In genomic region chr13:113098163-113098732, GRCh38 we compare ENCODE assay signal across 23 cellular contexts. TPM values are rescaled to one million over a fixed set of nuclear protein-coding genes. Genes with fewer than 3 reads are reported as not detected.
DNase-seq lines count a peak whose midpoint lies in the region; ATAC-seq and TF ChIP-seq lines count a peak whose summit lies in the region.
"Had no signal": no experiment of that assay in that cellular context is flagged by ENCODE, and none has a peak within 500 bp of the region (broad histone marks: within the 10 kb centered on the region; RNA-seq: fewer than 3 reads in every experiment).

No MANE protein-coding gene starts in this region.

- DNase-seq in AG20443 (ENCODE audit: low spot score): peak; percentile 91
- peak; percentile 55 for DNase-seq in HFFc6
- DNase-seq in neural progenitor cell (ENCODE audit: low spot score): no peak
- DNase-seq in NCI-H526 (lab: John Stamatoyannopoulos, UW): no peak
- DNase-seq in NK-92 treated with Interleukin-12 subunit alpha and Interleukin-12 subunit beta, amount 100 ng/mL, for 24 hours (lab: John Stamatoyannopoulos, UW): no peak
- no peak for DNase-seq in stimulated activated naive B cell treated with anti-CD40 and anti-IgM and Interleukin-4, amounts not matched to agents 10 μg/mL and 1 μg/mL and 100 μg/mL, for 72 hours
- DNase-seq: activated CD4-positive, alpha-beta T cell treated with anti-CD3 and anti-CD28 coated beads, Interleukin-2, amount 50 U/mL, for 4 hours; activated naive CD4-positive, alpha-beta T cell treated with anti-CD3 and anti-CD28 coated beads, Interleukin-2, amount 50 U/mL, for 16 hours; Caco-2; MV-4-11; NCI-H2029; NCI-H524; stimulated activated CD4-positive, alpha-beta T cell treated with anti-CD3 and anti-CD28 coated beads, Interleukin-2, amount 100 ng/mL, for 48 hours had no signal

- H3K27me3 ChIP-seq in ectodermal cell (ENCODE audit: control insufficient read depth, insufficient read depth, low read length, poor library complexity, severe bottlenecking) (no peaks in the 10 kb centered on the region), neural progenitor cell (no peaks in the 10 kb centered on the region), gastroesophageal sphincter (peaks cover 47% of the 10 kb centered on the region)

- H3F3A ChIP-seq in neural progenitor cell (ENCODE audit: low read depth): no peaks in the 10 kb centered on the region

- H3K4me2 ChIP-seq in neural progenitor cell: no peak overlapping the region

- H3K4me3 Mint-ChIP-seq in HFFc6 (peak overlapping the region; percentile 69), neural progenitor cell (no peak overlapping the region)
- H3K4me3 Mint-ChIP-seq in stimulated activated naive B cell treated with anti-CD40 and anti-IgM and Interleukin-4, amounts not matched to agents 10 μg/mL and 1 μg/mL and 100 μg/mL, for 72 hours: no peak overlapping the region
- H3K4me3 Mint-ChIP-seq: memory B cell had no signal

- H3K27me3 Mint-ChIP-seq in HFFc6 (ENCODE audit: insufficient read depth): peaks cover 32% of the 10 kb centered on the region
- H3K27me3 Mint-ChIP-seq in neural progenitor cell (ENCODE audit: insufficient read depth, low read depth): no peaks in the 10 kb centered on the region
- H3K27me3 Mint-ChIP-seq in stimulated activated naive B cell treated with anti-CD40 and anti-IgM and Interleukin-4, amounts not matched to agents 10 μg/mL and 1 μg/mL and 100 μg/mL, for 72 hours: peaks cover 0 to 7% of the 10 kb centered on the region in 2 donors

- TF ChIP-seq CTCF in HFFc6 (IDR thresholded peaks at IDR 0.05): no peak
- TF ChIP-seq CTCF in neural progenitor cell (IDR thresholded peaks at IDR 0.05): no peak
- no peak for TF ChIP-seq CTCF in gastroesophageal sphincter (IDR thresholded peaks at IDR 0.05)

- H3K4me3 ChIP-seq in ectodermal cell (ENCODE audit: insufficient read depth, low read depth, low read length): no peak overlapping the region
- no peak overlapping the region for H3K4me3 ChIP-seq in neural progenitor cell
- H3K4me3 ChIP-seq in gastroesophageal sphincter: no peak overlapping the region
- H3K4me3 ChIP-seq: cardiac muscle cell, esophagus muscularis mucosa, K562 had no signal

- TF ChIP-seq POLR2A in gastroesophageal sphincter (IDR thresholded peaks at IDR 0.05): no peak

- 92 to 94% methylated on average over 29 of the region's 29 CpGs for WGBS in ectodermal cell, 2 experiments
- 52 to 60% methylated on average over 5 to 16 of the region's 29 CpGs for WGBS in gastroesophageal sphincter (ENCODE audit: low coverage in 1 of 2), 2 donors

- no peaks in the 10 kb centered on the region for H3K36me3 Mint-ChIP-seq in HFFc6 (ENCODE audit: low read depth)
- H3K36me3 Mint-ChIP-seq in neural progenitor cell: peaks cover 6% of the 10 kb centered on the region
- peaks cover 3% of the 10 kb centered on the region in 2 donors for H3K36me3 Mint-ChIP-seq in stimulated activated naive B cell treated with anti-CD40 and anti-IgM and Interleukin-4, amounts not matched to agents 10 μg/mL and 1 μg/mL and 100 μg/mL, for 72 hours
- H3K36me3 Mint-ChIP-seq: memory B cell had no signal

- no peaks in the 10 kb centered on the region for H3K9me3 ChIP-seq in ectodermal cell (ENCODE audit: control insufficient read depth, low read length)
- no peaks in the 10 kb centered on the region for H3K9me3 ChIP-seq in neural progenitor cell (ENCODE audit: low read depth)
- no peaks in the 10 kb centered on the region for H3K9me3 ChIP-seq in gastroesophageal sphincter
- H3K9me3 ChIP-seq: Caco-2, esophagus muscularis mucosa had no signal

- H4K20me1 ChIP-seq in neural progenitor cell (ENCODE audit: low read depth): no peaks in the 10 kb centered on the region

- TF ChIP-seq EP300 in gastroesophageal sphincter (IDR thresholded peaks at IDR 0.05): no peak

- H3K27ac Mint-ChIP-seq in HFFc6 (0 out of 2 replicates have a peak overlapping the region, but pooled peaks have one; percentile 13), neural progenitor cell (peak overlapping the region; percentile 5)
- no peak overlapping the region for H3K27ac Mint-ChIP-seq in stimulated activated naive B cell treated with anti-CD40 and anti-IgM and Interleukin-4, amounts not matched to agents 10 μg/mL and 1 μg/mL and 100 μg/mL, for 72 hours
- H3K27ac Mint-ChIP-seq: memory B cell had no signal

- H3K36me3 ChIP-seq in ectodermal cell (ENCODE audit: control insufficient read depth, insufficient read depth, low read length) (no peaks in the 10 kb centered on the region), neural progenitor cell (no peaks in the 10 kb centered on the region), gastroesophageal sphincter (peaks cover 0 to 6% of the 10 kb centered on the region in 2 donors)
- H3K36me3 ChIP-seq: cardiac muscle cell had no signal

- ATAC-seq in stimulated activated naive B cell treated with anti-CD40 and anti-IgM and Interleukin-4, amounts not matched to agents 10 μg/mL and 1 μg/mL and 100 μg/mL, for 72 hours (replicated peaks): no peak
- ATAC-seq in gastroesophageal sphincter: no peak
- ATAC-seq: K562, right cardiac atrium, SK-N-SH treated with all-trans-retinoic acid at 6 μM for 48 hours had no signal

- no peak overlapping the region for H2AFZ ChIP-seq in neural progenitor cell (replicated peaks)

- H3K4me1 ChIP-seq in ectodermal cell (ENCODE audit: control insufficient read depth, insufficient read depth, low read length) (no peaks in the 10 kb centered on the region), neural progenitor cell (no peaks in the 10 kb centered on the region), gastroesophageal sphincter (no peaks in the 10 kb centered on the region)
- H3K4me1 ChIP-seq: esophagus muscularis mucosa had no signal

- H3K9me3 Mint-ChIP-seq in HFFc6: no peaks in the 10 kb centered on the region
- no peaks in the 10 kb centered on the region for H3K9me3 Mint-ChIP-seq in neural progenitor cell
- no peaks in the 10 kb centered on the region for H3K9me3 Mint-ChIP-seq in stimulated activated naive B cell treated with anti-CD40 and anti-IgM and Interleukin-4, amounts not matched to agents 10 μg/mL and 1 μg/mL and 100 μg/mL, for 72 hours
- H3K9me3 Mint-ChIP-seq: memory B cell had no signal

- H3K27ac ChIP-seq in ectodermal cell (ENCODE audit: insufficient read depth, low read depth, low read length, poor library complexity, severe bottlenecking): peak overlapping the region; percentile 0
- H3K27ac ChIP-seq in neural progenitor cell: no peak overlapping the region
- no peak overlapping the region for H3K27ac ChIP-seq in gastroesophageal sphincter
- H3K27ac ChIP-seq: cardiac muscle cell, esophagus muscularis mucosa, HL-60 had no signal

- H3K9ac ChIP-seq in neural progenitor cell: no peak overlapping the region

- no peaks in the 10 kb centered on the region for H3K79me2 ChIP-seq in neural progenitor cell (ENCODE audit: low read depth)

- peaks cover 25% of the 10 kb centered on the region for H3K4me1 Mint-ChIP-seq in HFFc6 (ENCODE audit: low read depth)
- peaks cover 16% of the 10 kb centered on the region for H3K4me1 Mint-ChIP-seq in neural progenitor cell
- no peaks in the 10 kb centered on the region for H3K4me1 Mint-ChIP-seq in stimulated activated naive B cell treated with anti-CD40 and anti-IgM and Interleukin-4, amounts not matched to agents 10 μg/mL and 1 μg/mL and 100 μg/mL, for 72 hours

RNA-seq across cellular contexts. Expression of gene F7, which starts 7.3 kb away (rescaled TPM):
- not detected for total RNA-seq in HFFc6 (2021; fragmentation: NEBNext Ultra II Directional; extraction: Animal tissue kit (Norgen Biotek cat#: 25700))
- polyA plus RNA-seq in ectodermal cell (2013, experiment 1 of 4): 0.59 TPM
- polyA plus RNA-seq in ectodermal cell (2013, experiment 2 of 4): 0.41 TPM
- polyA plus RNA-seq in ectodermal cell (2013, experiment 3 of 4): 0.80 TPM
- 0.45 TPM for polyA plus RNA-seq in ectodermal cell (2013, experiment 4 of 4)
- total RNA-seq in neural progenitor cell (ENCODE audit: low replicate concordance) (0.50 TPM in 1 of 2 replicates, not detected in the other), gastroesophageal sphincter (under 1 TPM in 2 of 4 donors, not detected in 2; 0.12 to 0.54 TPM)
- total RNA-seq: K562 had no signal
- polyA plus RNA-seq: cardiac muscle cell, K562, keratinocyte, right cardiac atrium had no signal

RNA-seq across cellular contexts. Expression of gene F10, which starts 24.4 kb away (rescaled TPM):
- 10 to 100 TPM; 10.2 to 21.3 (median 10.8) TPM for total RNA-seq in HFFc6 (2021; fragmentation: NEBNext Ultra II Directional; extraction: Animal tissue kit (Norgen Biotek cat#: 25700))
- 4.0 TPM for polyA plus RNA-seq in ectodermal cell (2013, experiment 1 of 4)
- polyA plus RNA-seq in ectodermal cell (2013, experiment 2 of 4): 7.2 TPM
- 6.2 TPM for polyA plus RNA-seq in ectodermal cell (2013, experiment 3 of 4)
- polyA plus RNA-seq in ectodermal cell (2013, experiment 4 of 4): 7.4 TPM
- 2.0 and 6.8 TPM in 2 replicates for total RNA-seq in neural progenitor cell (ENCODE audit: low replicate concordance)
- 10 to 100 TPM in 2 of 4 donors, 1 to 10 TPM in 2; 6.9 to 51.7 (median 12.0) TPM for total RNA-seq in gastroesophageal sphincter
- polyA plus RNA-seq: keratinocyte had no signal

Comparison
In these comparisons a context has a peak if more than half of its experiments do, and no peak if none do; other contexts are left out.
1. DNase-seq: peak in AG20443 (single experiment) and HFFc6 (single experiment); none in neural progenitor cell (single experiment), NCI-H526 (0 of 2), NK-92 treated with Interleukin-12 subunit alpha and Interleukin-12 subunit beta, amount 100 ng/mL, for 24 hours (single experiment) and stimulated activated naive B cell treated with anti-CD40 and anti-IgM and Interleukin-4, amounts not matched to agents 10 μg/mL and 1 μg/mL and 100 μg/mL, for 72 hours (single experiment).